In genomic region chr5:4089087-4089486, GRCh38 we compare ENCODE assay signal across 30 cellular contexts.
"Had no signal": no experiment of that assay in that cellular context is flagged by ENCODE, and none has a peak within 500 bp of the region (broad histone marks: within the 10 kb centered on the region; RNA-seq: fewer than 3 reads in every experiment).

No MANE protein-coding gene starts in this region.

- H3K9me3 ChIP-seq: body of pancreas, MG63, Peyer's patch had no signal

- ATAC-seq: activated CD8-positive, alpha-beta memory T cell treated with anti-CD3 and anti-CD28 coated beads, Interleukin-2, amount 10 ng/mL, durations not matched to agents 7 days and 5 days; body of pancreas; SK-N-SH treated with all-trans-retinoic acid at 6 μM for 48 hours had no signal

- H3K27ac ChIP-seq: body of pancreas, Peyer's patch, RWPE1, SJSA1 had no signal

- H3K27ac Mint-ChIP-seq: activated B cell treated with CpG ODN at 0.5 μM for 24 hours; activated CD4-positive, alpha-beta T cell treated with anti-CD3 and anti-CD28 coated beads, Interleukin-2, amount 10 ng/mL, durations not matched to agents 24 days and 14 days; activated CD8-positive, alpha-beta memory T cell treated with anti-CD3 and anti-CD28 coated beads, Interleukin-2, amount 10 ng/mL, durations not matched to agents 7 days and 5 days; activated naive CD4-positive, alpha-beta T cell treated with anti-CD3 and anti-CD28 coated beads, Interleukin-2, amount 50 U/mL, for 24 hours; activated T-cell treated with anti-CD3 and anti-CD28 coated beads, Interleukin-2, amount 50 U/mL, for 24 hours; activated T-helper 1 cell treated with anti-CD3 and anti-CD28 coated beads, Interleukin-12 subunit alpha, Interleukin-12 subunit beta, Interleukin-2, Interleukin-4 antibody, amounts not matched to agents 30 ng/mL and 10 ng/mL and 1 ng/mL, durations not matched to agents 14 hours and 24 hours and 36 hours; T-helper 1 cell treated with Interleukin-12 subunit alpha and Interleukin-12 subunit beta and Interleukin-4 antibody, amounts not matched to agents 30 μg/mL and 1 μg/mL, for 36 hours had no signal

- H3K4me3 Mint-ChIP-seq: activated B cell treated with CpG ODN at 0.5 μM for 24 hours; activated CD4-positive, alpha-beta T cell treated with anti-CD3 and anti-CD28 coated beads, Interleukin-2, amount 10 ng/mL, durations not matched to agents 24 days and 14 days; activated CD8-positive, alpha-beta memory T cell treated with anti-CD3 and anti-CD28 coated beads, Interleukin-2, amount 10 ng/mL, durations not matched to agents 7 days and 5 days; activated naive CD4-positive, alpha-beta T cell treated with anti-CD3 and anti-CD28 coated beads, Interleukin-2, amount 50 U/mL, for 24 hours; activated T-cell treated with anti-CD3 and anti-CD28 coated beads, Interleukin-2, amount 50 U/mL, for 24 hours; activated T-helper 1 cell treated with anti-CD3 and anti-CD28 coated beads, Interleukin-12 subunit alpha, Interleukin-12 subunit beta, Interleukin-2, Interleukin-4 antibody, amounts not matched to agents 30 ng/mL and 10 ng/mL and 1 ng/mL, durations not matched to agents 14 hours and 24 hours and 36 hours; T-helper 1 cell treated with Interleukin-12 subunit alpha and Interleukin-12 subunit beta and Interleukin-4 antibody, amounts not matched to agents 30 μg/mL and 1 μg/mL, for 36 hours had no signal

- H3K36me3 ChIP-seq: MG63, Peyer's patch, SJSA1 had no signal

- H3K4me1 Mint-ChIP-seq: activated B cell treated with CpG ODN at 0.5 μM for 24 hours; activated CD4-positive, alpha-beta T cell treated with anti-CD3 and anti-CD28 coated beads, Interleukin-2, amount 10 ng/mL, durations not matched to agents 24 days and 14 days; activated CD8-positive, alpha-beta memory T cell treated with anti-CD3 and anti-CD28 coated beads, Interleukin-2, amount 10 ng/mL, durations not matched to agents 7 days and 5 days; activated naive CD4-positive, alpha-beta T cell treated with anti-CD3 and anti-CD28 coated beads, Interleukin-2, amount 50 U/mL, for 24 hours had no signal

- H3K4me3 ChIP-seq: body of pancreas, MG63, Peyer's patch, SJSA1 had no signal

- H3K27me3 ChIP-seq: body of pancreas, MG63, Peyer's patch, SJSA1 had no signal

- H3K36me3 Mint-ChIP-seq: activated CD8-positive, alpha-beta memory T cell treated with anti-CD3 and anti-CD28 coated beads, Interleukin-2, amount 10 ng/mL, durations not matched to agents 7 days and 5 days had no signal

- H3K4me1 ChIP-seq: body of pancreas, Peyer's patch, SJSA1 had no signal

- H3K9me3 Mint-ChIP-seq: activated B cell treated with CpG ODN at 0.5 μM for 24 hours; activated CD4-positive, alpha-beta T cell treated with anti-CD3 and anti-CD28 coated beads, Interleukin-2, amount 10 ng/mL, durations not matched to agents 24 days and 14 days; activated naive CD4-positive, alpha-beta T cell treated with anti-CD3 and anti-CD28 coated beads, Interleukin-2, amount 50 U/mL, for 24 hours had no signal

- DNase-seq: activated B cell treated with CpG ODN at 0.5 μM for 24 hours; activated CD4-positive, alpha-beta T cell treated with anti-CD3 and anti-CD28 coated beads for 1 hour; activated CD4-positive, alpha-beta T cell treated with anti-CD3 and anti-CD28 coated beads, Interleukin-2, amount 10 ng/mL, durations not matched to agents 24 days and 14 days; activated CD4-positive, alpha-beta T cell treated with anti-CD3 and anti-CD28 coated beads, Interleukin-2, amount 50 U/mL, for 48 hours; activated CD8-positive, alpha-beta memory T cell treated with anti-CD3 and anti-CD28 coated beads, Interleukin-2, amount 10 ng/mL, durations not matched to agents 7 days and 5 days; activated effector memory CD4-positive, alpha-beta T cell treated with Interleukin-2 at 50 U/mL for 16 hours; activated naive CD4-positive, alpha-beta T cell; activated T-cell treated with anti-CD3 and anti-CD28 coated beads, Interleukin-2, amount 50 U/mL, for 24 hours; aorta; body of pancreas; KBM-7; MG63; MV-4-11; NCI-H1092 treated with DMSO at 0.1 percent for 48 hours; NCI-H1417 treated with DMSO at 0.1 percent for 48 hours; NCI-H1694; NCI-H2029; NCI-H345; NCI-H510A; NCI-H526 treated with DMSO at 0.1 percent for 48 hours; NCI-H82; NK-92 treated with Interleukin-12 subunit alpha and Interleukin-12 subunit beta, amount 100 ng/mL, for 24 hours; Peyer's patch; SHP77 had no signal

- H3K27me3 Mint-ChIP-seq: activated B cell treated with CpG ODN at 0.5 μM for 24 hours; activated CD4-positive, alpha-beta T cell treated with anti-CD3 and anti-CD28 coated beads, Interleukin-2, amount 10 ng/mL, durations not matched to agents 24 days and 14 days; activated CD8-positive, alpha-beta memory T cell treated with anti-CD3 and anti-CD28 coated beads, Interleukin-2, amount 10 ng/mL, durations not matched to agents 7 days and 5 days; activated naive CD4-positive, alpha-beta T cell treated with anti-CD3 and anti-CD28 coated beads, Interleukin-2, amount 50 U/mL, for 24 hours; activated T-cell treated with anti-CD3 and anti-CD28 coated beads, Interleukin-2, amount 50 U/mL, for 24 hours had no signal
